23 cellular contexts compared by ENCODE assay signal in the genomic region with DNA sequence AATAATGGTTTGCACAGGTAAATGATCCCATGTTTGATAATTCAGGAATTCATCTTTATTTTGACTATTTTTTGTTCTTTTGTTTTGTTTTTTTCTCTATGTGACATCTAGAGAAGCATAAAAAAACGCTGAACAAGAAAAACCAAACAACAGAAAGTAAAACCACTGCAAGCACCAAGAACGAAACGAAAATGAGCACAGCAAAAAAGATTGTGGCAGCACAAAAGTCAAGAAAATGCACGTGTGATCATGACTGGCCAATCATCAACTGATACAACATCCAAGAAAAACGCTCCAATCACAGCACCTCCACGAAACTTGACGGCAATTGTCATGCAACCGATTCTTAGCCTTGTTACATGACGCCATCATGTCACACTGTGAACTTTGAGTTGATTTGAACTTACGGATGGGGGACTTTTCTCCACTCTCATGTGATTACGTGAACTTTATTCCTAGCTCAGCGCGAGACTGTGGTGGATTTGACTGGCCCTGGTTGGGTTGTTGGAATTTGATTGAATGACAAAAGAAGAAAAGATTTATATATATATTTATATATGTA.
"Had no signal": no experiment of that assay in that cellular context is flagged by ENCODE, and none has a peak within 500 bp of the region (broad histone marks: within the 10 kb centered on the region; RNA-seq: fewer than 3 reads in every experiment).

No MANE protein-coding gene starts in this region.

- ATAC-seq: activated CD8-positive, alpha-beta memory T cell treated with anti-CD3 and anti-CD28 coated beads, Interleukin-2, amount 10 ng/mL, durations not matched to agents 7 days and 5 days; activated naive CD4-positive, alpha-beta T cell treated with anti-CD3 and anti-CD28 coated beads, Interleukin-2, amount 50 U/mL, for 72 hours; activated naive CD8-positive, alpha-beta T cell treated with anti-CD3 and anti-CD28 coated beads, Interleukin-2, amount 50 U/mL, for 24 hours; PC-3; T-helper 17 cell had no signal

- H3K4me3 ChIP-seq: cardiac muscle cell had no signal

- H3K27ac ChIP-seq: brain microvascular endothelial cell, cardiac muscle cell had no signal

- H3K36me3 ChIP-seq: brain microvascular endothelial cell, cardiac muscle cell had no signal

- DNase-seq: activated B cell treated with CpG ODN at 0.5 μM for 24 hours; activated CD4-positive, alpha-beta T cell treated with anti-CD3 and anti-CD28 coated beads for 1 hour; activated CD4-positive, alpha-beta T cell treated with anti-CD3 and anti-CD28 coated beads, Interleukin-2, amount 10 ng/mL, durations not matched to agents 24 days and 14 days; activated CD4-positive, alpha-beta T cell treated with anti-CD3 and anti-CD28 coated beads, Interleukin-2, amount 50 U/mL, for 48 hours; activated CD8-positive, alpha-beta memory T cell treated with anti-CD3 and anti-CD28 coated beads, Interleukin-2, amount 10 ng/mL, durations not matched to agents 7 days and 5 days; activated effector memory CD4-positive, alpha-beta T cell treated with anti-CD3 and anti-CD28 coated beads, Interleukin-2, amount 50 U/mL, for 16 hours; activated naive CD4-positive, alpha-beta T cell treated with Interleukin-2 at 50 U/mL for 16 hours; activated naive CD8-positive, alpha-beta T cell treated with anti-CD3 and anti-CD28 coated beads, Interleukin-2, amount 50 U/mL, for 24 hours; activated T-cell treated with anti-CD3 and anti-CD28 coated beads, Interleukin-2, amount 50 U/mL, for 24 hours; amniotic stem cell; brain microvascular endothelial cell; MV-4-11; NCI-H1092 treated with DMSO at 0.1 percent for 48 hours; NCI-H1417 treated with DMSO at 0.1 percent for 48 hours; NCI-H1694; NCI-H2081; NCI-H510A treated with DMSO at 0.1 percent for 48 hours; PC-3; SHP77 treated with DMSO at 0.1 percent for 48 hours; T-helper 17 cell; T-helper 9 cell had no signal
